In the genomic region with DNA sequence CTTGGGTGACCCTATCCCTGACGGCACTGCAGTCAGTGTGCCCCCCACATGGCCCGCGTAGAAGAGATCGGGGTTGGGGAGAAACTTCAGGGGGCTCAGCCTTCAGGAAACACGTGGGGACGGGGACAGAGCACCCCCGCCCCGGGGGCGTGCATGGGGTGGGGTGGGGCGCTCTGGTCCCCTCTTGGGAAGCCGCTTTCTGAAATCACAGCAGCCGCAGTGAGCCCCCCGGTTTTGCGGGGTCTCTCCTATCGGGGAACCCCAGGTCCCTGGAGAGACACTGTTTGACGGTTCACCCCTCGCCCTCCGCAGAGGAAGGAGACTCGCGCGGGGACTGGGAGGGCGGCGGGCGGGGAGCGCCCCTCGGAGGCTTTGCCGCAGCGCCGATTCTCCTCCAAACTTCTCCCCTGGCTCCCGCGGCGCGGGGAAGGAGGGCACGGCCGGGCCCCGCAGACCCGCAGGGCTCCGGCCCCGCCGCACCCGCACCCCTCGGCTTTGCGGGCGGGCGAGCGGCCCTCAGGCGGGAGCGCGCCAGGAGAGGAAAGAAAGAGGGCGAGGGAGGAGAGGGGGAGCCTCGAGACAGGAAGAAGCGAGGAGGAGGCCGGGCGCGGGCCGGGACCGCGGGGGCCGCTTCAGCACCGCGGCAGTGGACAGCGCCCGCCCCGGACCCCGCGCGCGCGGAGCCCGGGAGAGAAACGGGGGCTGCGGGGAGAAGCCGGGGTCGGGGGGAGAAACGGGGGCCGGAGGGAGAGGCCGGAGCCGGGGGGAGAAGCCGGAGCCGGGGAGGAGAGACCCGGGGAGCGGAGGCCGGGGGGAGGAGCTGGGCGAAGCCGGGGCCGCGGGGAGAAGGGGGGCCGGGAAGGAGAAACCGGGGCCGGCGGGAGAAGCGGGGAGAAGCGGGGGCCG, we compare ENCODE assay signal across 8 cellular contexts. TPM values are rescaled to one million over a fixed set of nuclear protein-coding genes. Genes with fewer than 3 reads are reported as not detected.
A peak's percentile ranks its signal among the peaks of the same experiment; 100 is the strongest.
DNase-seq lines count a peak whose midpoint lies in the region; ATAC-seq and TF ChIP-seq lines count a peak whose summit lies in the region.

No MANE protein-coding gene starts in this region.

- POLR2A ChIA-PET in activated CD8-positive, alpha-beta T cell treated with anti-CD3 and anti-CD28 coated beads for 36 hours (lab: Charles Lee) = no interaction called here

- H3K4me2 ChIP-seq in skeletal muscle satellite cell (ENCODE audit: low read length) = peak overlapping the region; percentile 47

- H3K27me3 ChIP-seq in skeletal muscle satellite cell (ENCODE audit: control insufficient read depth, insufficient read depth, low read length) = peaks cover 82% of the 10 kb centered on the region
- peaks cover 17 to 25% of the 10 kb centered on the region in 2 donors for H3K27me3 ChIP-seq in uterus

- H3K27ac ChIP-seq in uterus = no peak overlapping the region

- intact Hi-C loops in activated CD8-positive, alpha-beta T cell treated with anti-CD3 and anti-CD28 coated beads for 36 hours (cut with micrococcal nuclease) = no loop called here
- intact Hi-C loops in cardiac septum (cut with DNase I) (loop anchor here (5.0 kb wide), 1 partner anchor 43 kb away; no protein-coding TSS in a partner anchor), uterus (cut with DNase I; ENCODE audit: low total_unique reads) (no loop called here)

- H3K4me3 ChIP-seq in skeletal muscle satellite cell (ENCODE audit: low read length) (no peak overlapping the region), uterus (peak overlapping the region in 1 of 2 donors; percentile 18)

- H3K27ac Mint-ChIP-seq in activated CD8-positive, alpha-beta T cell treated with anti-CD3 and anti-CD28 coated beads for 36 hours = no peak overlapping the region

- H3K9me3 Mint-ChIP-seq in activated CD8-positive, alpha-beta T cell treated with anti-CD3 and anti-CD28 coated beads for 36 hours = no peaks in the 10 kb centered on the region

- H3K27me3 Mint-ChIP-seq in activated CD8-positive, alpha-beta T cell treated with anti-CD3 and anti-CD28 coated beads for 36 hours = peaks cover 44% of the 10 kb centered on the region

- DNase-seq in activated gamma-delta T cell treated with Interleukin-2 at 50 U/mL for 16 hours (peak; percentile 27), activated gamma-delta T cell (lab: John Stamatoyannopoulos, UW) (no peak), cardiac septum (ENCODE audit: low spot score) (peak; percentile 58), uterus (no peak)
- no peak for DNase-seq in activated CD8-positive, alpha-beta T cell treated with anti-CD3 and anti-CD28 coated beads for 36 hours

- no peaks in the 10 kb centered on the region for H3K36me3 Mint-ChIP-seq in activated CD8-positive, alpha-beta T cell treated with anti-CD3 and anti-CD28 coated beads for 36 hours (ENCODE audit: low read depth)

- no peak overlapping the region for H3K4me3 Mint-ChIP-seq in activated CD8-positive, alpha-beta T cell treated with anti-CD3 and anti-CD28 coated beads for 36 hours

- ATAC-seq in activated CD8-positive, alpha-beta T cell treated with anti-CD3 and anti-CD28 coated beads for 36 hours = peak; percentile 61
- no peak for ATAC-seq in GM21529 (IDR thresholded peaks at IDR 0.05; ENCODE audit: unreplicated experiment)
- no peak for ATAC-seq in GM19023 (IDR thresholded peaks at IDR 0.05; ENCODE audit: unreplicated experiment)

- H3K36me3 ChIP-seq in skeletal muscle satellite cell (ENCODE audit: insufficient read depth, low read length) (no peaks in the 10 kb centered on the region), uterus (no peaks in the 10 kb centered on the region)

- no peak for TF ChIP-seq POLR2A in uterus (IDR thresholded peaks at IDR 0.05)

- H3K4me1 ChIP-seq in skeletal muscle satellite cell (ENCODE audit: control insufficient read depth, insufficient read depth, low read length) (no peaks in the 10 kb centered on the region), uterus (peaks cover 0 to 12% of the 10 kb centered on the region in 2 donors)

- H3K4me1 Mint-ChIP-seq in activated CD8-positive, alpha-beta T cell treated with anti-CD3 and anti-CD28 coated beads for 36 hours (ENCODE audit: low read depth) = no peaks in the 10 kb centered on the region

- CTCF ChIA-PET in activated CD8-positive, alpha-beta T cell treated with anti-CD3 and anti-CD28 coated beads for 36 hours (lab: Charles Lee) = no interaction called here

- no peak overlapping the region for H3K9ac ChIP-seq in skeletal muscle satellite cell (ENCODE audit: low read depth, low read length)

- H3K9me3 ChIP-seq in skeletal muscle satellite cell (replicated peaks; ENCODE audit: low read length) = no peaks in the 10 kb centered on the region
- H3K9me3 ChIP-seq in uterus = no peaks in the 10 kb centered on the region

- no peak for TF ChIP-seq CTCF in activated CD8-positive, alpha-beta T cell treated with anti-CD3 and anti-CD28 coated beads for 36 hours (IDR thresholded peaks at IDR 0.05)
- TF ChIP-seq CTCF in uterus (IDR thresholded peaks at IDR 0.05) = no peak

RNA-seq across cellular contexts. Expression of a gene that starts 0.6 kb away (rescaled TPM):
- total RNA-seq in activated CD8-positive, alpha-beta T cell treated with anti-CD3 and anti-CD28 coated beads for 36 hours = not detected
- total RNA-seq in cardiac septum = 9.4 TPM
- 0.22 TPM in 1 of 2 replicates, not detected in the other for total RNA-seq in skeletal muscle satellite cell (2012; rRNA removed)
- 10 to 100 TPM in 1 of 4 donors, 1 to 10 TPM in 1, under 1 TPM in 2; 0.14 to 15.1 (median 2.0) TPM for total RNA-seq in uterus

Comparison
In these comparisons a context has a peak if more than half of its experiments do, and no peak if none do; other contexts are left out.
1. DNase-seq: peak in activated gamma-delta T cell treated with Interleukin-2 at 50 U/mL for 16 hours (single experiment) and cardiac septum (single experiment); none in activated gamma-delta T cell (single experiment), activated CD8-positive, alpha-beta T cell treated with anti-CD3 and anti-CD28 coated beads for 36 hours (single experiment) and uterus (0 of 2).